ENCODE assay signal across 24 cellular contexts in genomic region chr3:8450618-8451017, GRCh38. TPM values are rescaled to one million over a fixed set of nuclear protein-coding genes. Genes with fewer than 3 reads are reported as not detected.
A peak's percentile ranks its signal among the peaks of the same experiment; 100 is the strongest.
DNase-seq lines count a peak whose midpoint lies in the region; ATAC-seq and TF ChIP-seq lines count a peak whose summit lies in the region.
"Had no signal": no experiment of that assay in that cellular context is flagged by ENCODE, and none has a peak within 500 bp of the region (broad histone marks: within the 10 kb centered on the region; RNA-seq: fewer than 3 reads in every experiment).

No MANE protein-coding gene starts in this region.

- POLR2A ChIA-PET in SK-N-SH (lab: Yijun Ruan, JAX) (no interaction called here), WTC11 (lab: Charles Lee) (no interaction called here)

- H3K36me3 Mint-ChIP-seq in WTC11 = no peaks in the 10 kb centered on the region
- H3K36me3 Mint-ChIP-seq: CD14-positive monocyte; natural killer cell treated with Interleukin-12 subunit alpha and Interleukin-12 subunit beta and Interleukin-15 and Interleukin-18, amount 100 ng/mL, for 72 hours had no signal

- no peak overlapping the region for H3K27ac Mint-ChIP-seq in WTC11
- H3K27ac Mint-ChIP-seq: activated B cell treated with CpG ODN at 0.5 μM for 24 hours; activated CD8-positive, alpha-beta T cell treated with anti-CD3 and anti-CD28 coated beads for 36 hours; activated naive CD4-positive, alpha-beta T cell treated with anti-CD3 and anti-CD28 coated beads for 36 hours; CD14-positive monocyte; natural killer cell treated with Interleukin-12 subunit alpha and Interleukin-12 subunit beta and Interleukin-15 and Interleukin-18, amount 100 ng/mL, for 72 hours had no signal

- H3K4me1 ChIP-seq in SK-N-SH (ENCODE audit: control insufficient read depth in 1 of 2, insufficient read depth in 2 of 2, low read depth in 1 of 2, low read length in 1 of 2) (peaks cover 8 to 16% of the 10 kb centered on the region in 2 experiments), skeletal muscle satellite cell (ENCODE audit: control insufficient read depth, insufficient read depth, low read length) (peaks cover 34% of the 10 kb centered on the region)

- CTCF ChIA-PET in SK-N-SH (lab: Yijun Ruan, JAX) (interaction anchor here (1.0 to 1.4 kb wide), 3 partner anchors 8 to 319 kb away, joined by 3 to 4 read pairs (median 4); partner anchors contain the start of gene OXTR), WTC11 (lab: Charles Lee) (interaction anchor here (0.9 to 1.4 kb wide), 5 partner anchors 9 to 172 kb away, joined by 3 to 5 read pairs (median 4); no protein-coding TSS in a partner anchor)

- no peak overlapping the region for H3K4me3 Mint-ChIP-seq in WTC11
- H3K4me3 Mint-ChIP-seq: activated B cell treated with CpG ODN at 0.5 μM for 24 hours; activated CD8-positive, alpha-beta T cell treated with anti-CD3 and anti-CD28 coated beads for 36 hours; activated naive CD4-positive, alpha-beta T cell treated with anti-CD3 and anti-CD28 coated beads for 36 hours; activated T-cell treated with anti-CD3 and anti-CD28 coated beads, Interleukin-2, amount 50 U/mL, for 4 hours; CD14-positive monocyte; natural killer cell treated with Interleukin-12 subunit alpha and Interleukin-12 subunit beta and Interleukin-15 and Interleukin-18, amount 100 ng/mL, for 72 hours had no signal

- H3K9me3 ChIP-seq in SK-N-SH (no peaks in the 10 kb centered on the region), skeletal muscle satellite cell (replicated peaks; ENCODE audit: low read length) (no peaks in the 10 kb centered on the region)

- no peaks in the 10 kb centered on the region for H3K4me1 Mint-ChIP-seq in WTC11
- H3K4me1 Mint-ChIP-seq: activated B cell treated with CpG ODN at 0.5 μM for 24 hours, CD14-positive monocyte had no signal

- H3K9ac ChIP-seq in SK-N-SH (no peak overlapping the region), skeletal muscle satellite cell (ENCODE audit: low read depth, low read length) (peak overlapping the region; percentile 36)

- peaks cover 17% of the 10 kb centered on the region for H3F3A ChIP-seq in SK-N-SH (replicated peaks; ENCODE audit: insufficient read depth)

- H3K9me3 Mint-ChIP-seq in WTC11 = peaks cover 7% of the 10 kb centered on the region
- H3K9me3 Mint-ChIP-seq: activated naive CD4-positive, alpha-beta T cell treated with anti-CD3 and anti-CD28 coated beads for 36 hours; activated T-cell treated with anti-CD3 and anti-CD28 coated beads, Interleukin-2, amount 50 U/mL, for 4 hours; natural killer cell treated with Interleukin-12 subunit alpha and Interleukin-12 subunit beta and Interleukin-15 and Interleukin-18, amount 100 ng/mL, for 72 hours had no signal

- H3K36me3 ChIP-seq in SK-N-SH (replicated peaks in 1 of 2; ENCODE audit: control insufficient read depth in 1 of 2, insufficient read depth in 2 of 2, low read length in 1 of 2) (no peaks in the 10 kb centered on the region), skeletal muscle satellite cell (ENCODE audit: insufficient read depth, low read length) (no peaks in the 10 kb centered on the region)

- H3K9me2 ChIP-seq in SK-N-SH = no peaks in the 10 kb centered on the region

- TF ChIP-seq CTCF in SK-N-SH (IDR thresholded peaks at IDR 0.05) (peak; percentile 27), WTC11 (IDR thresholded peaks at IDR 0.05) (no peak), fibroblast of pulmonary artery (IDR thresholded peaks at IDR 0.05; ENCODE audit: low read length, missing control alignments) (no peak)

- H3K27me3 ChIP-seq in SK-N-SH (ENCODE audit: insufficient read depth) (no peaks in the 10 kb centered on the region), skeletal muscle satellite cell (ENCODE audit: control insufficient read depth, insufficient read depth, low read length) (no peaks in the 10 kb centered on the region)

- TF ChIP-seq RAD21 in SK-N-SH (IDR thresholded peaks at IDR 0.05; ENCODE audit: low read length) = no peak

- peak overlapping the region; percentile 29; the same call in 1 of the 2 replicates for H3K4me2 ChIP-seq in SK-N-SH
- H3K4me2 ChIP-seq in skeletal muscle satellite cell (ENCODE audit: low read length) = no peak overlapping the region
- H3K4me2 ChIP-seq: smooth muscle cell had no signal

- TF ChIP-seq EP300 in SK-N-SH (IDR thresholded peaks at IDR 0.05; ENCODE audit: borderline replicate concordance in 1 of 2, low read depth in 1 of 2, low read length in 1 of 2) = no peak

- no peak for ATAC-seq in SK-N-SH treated with all-trans-retinoic acid at 6 μM for 48 hours
- ATAC-seq in WTC11 = peak; percentile 47; the same call in 1 of the 2 replicates
- ATAC-seq in GM21447 (IDR thresholded peaks at IDR 0.05; ENCODE audit: unreplicated experiment) = no peak
- ATAC-seq: activated CD8-positive, alpha-beta T cell treated with anti-CD3 and anti-CD28 coated beads for 36 hours; activated T-cell treated with anti-CD3 and anti-CD28 coated beads, Interleukin-2, amount 50 U/mL, for 4 hours; natural killer cell treated with Interleukin-12 subunit alpha and Interleukin-12 subunit beta and Interleukin-15 and Interleukin-18, amount 100 ng/mL, for 72 hours had no signal

- H3K27ac ChIP-seq in SK-N-SH (ENCODE audit: low read depth in 2 of 2, low read length in 1 of 2) = peak overlapping the region in 1 of 2 experiments; percentile 73; a peak in 2 of 4 replicates
- H3K27ac ChIP-seq: 22Rv1 had no signal

- H3K4me3 ChIP-seq in SK-N-SH (ENCODE audit: low read depth in 2 of 2, low read length in 1 of 2) (no peak overlapping the region), fibroblast of pulmonary artery (replicated peaks; ENCODE audit: low read depth, low read length) (no peak overlapping the region), skeletal muscle satellite cell (ENCODE audit: low read length) (no peak overlapping the region)
- H3K4me3 ChIP-seq: smooth muscle cell had no signal

- no peaks in the 10 kb centered on the region for H3K79me2 ChIP-seq in SK-N-SH (ENCODE audit: insufficient read depth)

- DNase-seq in SK-N-SH (no peak), WTC11 (ENCODE audit: low spot score) (no peak), fibroblast of pulmonary artery (ENCODE audit: low read depth) (peak; percentile 16), NCI-H345 (lab: John Stamatoyannopoulos, UW) (no peak), nucleus accumbens (lab: John Stamatoyannopoulos, UW) (no peak)
- DNase-seq: activated B cell treated with CpG ODN at 0.5 μM for 24 hours; activated CD8-positive, alpha-beta T cell treated with anti-CD3 and anti-CD28 coated beads for 36 hours; activated naive CD4-positive, alpha-beta T cell treated with anti-CD3 and anti-CD28 coated beads for 36 hours; activated T-cell treated with anti-CD3 and anti-CD28 coated beads, Interleukin-2, amount 50 U/mL, for 4 hours; aorta; DMS 273 treated with DMSO at 0.1 percent for 48 hours; Kasumi-1; kidney glomerular epithelial cell; NCI-H1105 treated with DMSO at 0.1 percent for 48 hours; NCI-H2107; NCI-H526 treated with DMSO at 0.1 percent for 48 hours; stimulated activated CD4-positive, alpha-beta T cell treated with anti-CD3 and anti-CD28 coated beads, Interleukin-4, amount 100 ng/mL, for 24 hours had no signal

- H2AFZ ChIP-seq in SK-N-SH (ENCODE audit: low read depth) = no peak overlapping the region

- H4K20me1 ChIP-seq in SK-N-SH (ENCODE audit: insufficient read depth) = no peaks in the 10 kb centered on the region

- no peaks in the 10 kb centered on the region; the same call in 1 of the 2 replicates for H3K27me3 Mint-ChIP-seq in WTC11 (ENCODE audit: low read depth)

TF ChIP-seq in SK-N-SH, 30 proteins besides CTCF, POLR2A, EP300 and RAD21 (continues in another document):
- TF ChIP-seq MAX (IDR thresholded peaks at IDR 0.05; ENCODE audit: low read depth) = no peak
- no peak for TF ChIP-seq JUND (IDR thresholded peaks at IDR 0.05)

TF ChIP-seq in SK-N-SH treated with all-trans-retinoic acid at 6 μM for 48 hours, 23 proteins besides CTCF, POLR2A, EP300 and RAD21 (continues in another document):
- TF ChIP-seq POU6F1 (CRISPR knock-in tag; IDR thresholded peaks at IDR 0.05; ENCODE audit: borderline replicate concordance, low read depth) = no peak

TF ChIP-seq in WTC11, 78 proteins besides CTCF, POLR2A, EP300 and RAD21 (continues in another document):
- TF ChIP-seq ZNF232 (CRISPR knock-in tag; IDR thresholded peaks at IDR 0.05) (no peak), JAZF1 (CRISPR knock-in tag; IDR thresholded peaks at IDR 0.05) (no peak), FOXP4 (CRISPR knock-in tag; IDR thresholded peaks at IDR 0.05) (no peak), ZNF138 (CRISPR knock-in tag; conservative IDR thresholded peaks at IDR 0.05) (no peak), E2F1 (CRISPR knock-in tag; IDR thresholded peaks at IDR 0.05) (no peak), ZNF317 (CRISPR knock-in tag; IDR thresholded peaks at IDR 0.05; ENCODE audit: borderline replicate concordance, low read depth) (no peak)

RNA-seq across cellular contexts. Expression of gene LMCD1, which starts 51.0 kb away (rescaled TPM):
- polyA plus RNA-seq in SK-N-SH (2012; rRNA removed) = 23.6 and 26.5 TPM in 2 replicates
- polyA plus RNA-seq in SK-N-SH (2012; cell fraction: cytosol; rRNA removed) = 19.2 and 20.3 TPM in 2 replicates
- polyA plus RNA-seq in SK-N-SH (2012; cell fraction: nucleus; rRNA removed) = 34.5 and 40.1 TPM in 2 replicates
- 10.6 to 12.5 TPM (median 10.9 TPM) in 3 replicates for total RNA-seq in WTC11 (2021)
- 17.5 and 29.5 TPM in 2 replicates for total RNA-seq in skeletal muscle satellite cell (2012; rRNA removed)

Comparison
In these comparisons a context has a peak if more than half of its experiments do, and no peak if none do; other contexts are left out.
1. Of the 6 proteins assayed by ChIP-seq in both WTC11 and SK-N-SH: peak only in WTC11: none; only in SK-N-SH: CTCF; in both: none; in neither: 5.